Comparison of ENCODE assay signal across 1 cellular context in the genomic region with DNA sequence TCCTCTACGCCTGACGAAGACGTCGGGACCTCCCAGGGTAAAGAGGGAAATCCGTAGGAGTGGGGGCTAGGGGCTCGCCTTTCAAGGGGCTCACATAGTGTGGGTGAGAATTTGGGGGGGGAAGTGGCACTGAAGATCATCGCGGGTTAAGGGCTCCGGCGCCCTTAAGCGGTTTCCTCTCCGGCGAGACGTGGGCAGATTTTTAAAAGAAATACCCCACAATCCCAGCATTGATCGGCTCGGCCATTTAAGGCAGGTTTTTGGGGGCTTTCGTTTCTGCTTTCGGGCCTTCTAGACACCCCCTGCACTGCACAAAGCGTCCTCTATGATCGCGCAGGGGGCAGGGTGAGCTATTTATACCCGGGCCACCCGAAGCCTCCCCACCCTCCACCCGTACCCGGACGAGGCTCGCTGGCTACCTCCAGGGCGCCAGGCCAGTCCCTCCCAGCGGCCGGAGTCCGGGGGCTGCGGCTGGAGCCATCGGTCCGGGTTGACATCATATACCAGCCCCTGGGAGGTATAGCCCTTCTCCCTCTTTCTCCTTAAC.
TF ChIP-seq lines count a peak whose summit lies in the region.

No MANE protein-coding gene starts in this region.

TF ChIP-seq in H1, 55 proteins besides CTCF, POLR2A, EP300 and RAD21 (continued from another document):
- TF ChIP-seq EZH2 (IDR thresholded peaks at IDR 0.05; ENCODE audit: low read depth, low read length, severe bottlenecking) = peak; percentile 98
- TF ChIP-seq TCF12 (IDR thresholded peaks at IDR 0.05; ENCODE audit: low read depth, low read length) = no peak
TF ChIP-seq in H1: peak in this region for 3.
